In the genomic region with DNA sequence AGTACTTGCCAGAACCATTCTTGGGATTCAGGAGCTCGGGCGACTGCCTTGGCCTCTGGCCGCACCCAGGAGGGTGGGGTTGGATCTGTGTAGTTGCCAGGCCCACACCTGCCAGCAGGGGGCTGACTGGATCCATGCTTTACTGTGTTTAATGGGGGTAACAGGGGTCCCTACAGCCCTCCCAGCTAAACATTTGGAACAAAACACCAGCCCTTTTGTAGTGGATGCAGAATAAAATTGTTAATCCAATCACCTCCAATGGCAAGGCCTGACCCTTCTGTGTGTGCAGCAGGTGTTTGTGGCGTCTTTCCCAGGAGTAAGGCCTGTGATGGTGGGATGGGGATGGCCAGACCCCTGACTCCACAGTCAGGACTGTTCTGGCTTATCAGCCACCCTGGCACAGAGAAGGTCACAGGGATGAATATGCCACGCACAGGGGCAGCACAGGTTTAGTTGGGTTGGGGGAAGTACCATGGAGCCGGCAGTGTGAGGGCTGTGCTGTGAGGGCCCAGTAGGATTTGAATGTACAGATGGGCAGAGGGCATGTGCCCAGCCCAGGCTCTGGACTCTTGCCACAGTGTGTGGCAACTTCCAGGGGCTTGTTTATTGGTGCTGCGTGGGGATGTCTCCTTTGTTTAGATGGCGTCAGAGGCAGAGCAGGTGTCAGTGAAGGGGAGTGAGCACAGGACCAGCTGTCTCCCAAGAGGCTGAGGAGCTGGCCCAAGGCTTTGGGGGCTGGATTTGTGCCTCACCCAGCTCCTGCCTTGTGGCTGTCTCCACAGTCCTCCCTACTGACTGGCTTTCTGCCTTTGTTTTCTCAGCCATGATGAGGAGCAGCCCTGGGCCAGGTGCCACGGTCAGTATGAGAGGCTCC, we compare ENCODE assay signal across 8 cellular contexts. TPM values are rescaled to one million over a fixed set of nuclear protein-coding genes. Genes with fewer than 3 reads are reported as not detected.
DNase-seq lines count a peak whose midpoint lies in the region; ATAC-seq, FAIRE-seq and TF ChIP-seq lines count a peak whose summit lies in the region.

No MANE protein-coding gene starts in this region.

- H3K9me3 Mint-ChIP-seq in activated CD8-positive, alpha-beta T cell treated with anti-CD3 and anti-CD28 coated beads for 36 hours = no peaks in the 10 kb centered on the region

- H3K4me2 ChIP-seq in endothelial cell of umbilical vein (ENCODE audit: insufficient read depth, low read length) = no peak overlapping the region

- CTCF ChIA-PET in activated CD8-positive, alpha-beta T cell treated with anti-CD3 and anti-CD28 coated beads for 36 hours (lab: Charles Lee) = interaction anchor here (0.6 to 6.2 kb wide), 17 partner anchors 9 to 681 kb away, joined by 3 to 73 read pairs (median 4); no protein-coding TSS in a partner anchor
- CTCF ChIA-PET in endothelial cell of umbilical vein (lab: Charles Lee) = interaction anchor here (1.0 to 3.9 kb wide), 11 partner anchors 9 to 682 kb away, joined by 3 to 19 read pairs (median 5); a partner anchor contains a TSS

- no peaks in the 10 kb centered on the region for H3K27me3 Mint-ChIP-seq in activated CD8-positive, alpha-beta T cell treated with anti-CD3 and anti-CD28 coated beads for 36 hours

- no peak overlapping the region for H3K27ac ChIP-seq in endothelial cell of umbilical vein (ENCODE audit: insufficient read depth, low read depth, low read length)
- peak overlapping the region; percentile 37 for H3K27ac ChIP-seq in muscle layer of duodenum (ENCODE audit: low read length)
- H3K27ac ChIP-seq in upper lobe of right lung = peak overlapping the region; percentile 2

- ATAC-seq in activated CD8-positive, alpha-beta T cell treated with anti-CD3 and anti-CD28 coated beads for 36 hours = peak; percentile 61
- peak; percentile 56 for ATAC-seq in upper lobe of right lung

- DNase-seq in GM03348 (ENCODE audit: low spot score) (peak; percentile 69), NCI-H1105 (lab: John Stamatoyannopoulos, UW) (peak; percentile 72), endothelial cell of umbilical vein (ENCODE audit: low read depth, low spot score) (peak; percentile 19), upper lobe of right lung (peak; percentile 76), NCI-H146 (lab: John Stamatoyannopoulos, UW) (no peak), dedifferentiated amniotic fluid mesenchymal stem cell (ENCODE audit: extremely low spot score) (no peak)
- peak; percentile 71 for DNase-seq in activated CD8-positive, alpha-beta T cell treated with anti-CD3 and anti-CD28 coated beads for 36 hours

- peak; percentile 66 for FAIRE-seq in endothelial cell of umbilical vein (lab: Jason Lieb, UNC)

- H3K4me1 Mint-ChIP-seq in activated CD8-positive, alpha-beta T cell treated with anti-CD3 and anti-CD28 coated beads for 36 hours (ENCODE audit: low read depth) = peaks cover 40% of the 10 kb centered on the region

- intact Hi-C loops in activated CD8-positive, alpha-beta T cell treated with anti-CD3 and anti-CD28 coated beads for 36 hours (cut with micrococcal nuclease) = no loop called here
- intact Hi-C loops in endothelial cell of umbilical vein (cut with micrococcal nuclease) = no loop called here
- intact Hi-C loops in upper lobe of right lung (cut with DNase I) = no loop called here

- peak overlapping the region; percentile 69 for H3K27ac Mint-ChIP-seq in activated CD8-positive, alpha-beta T cell treated with anti-CD3 and anti-CD28 coated beads for 36 hours

- POLR2A ChIA-PET in activated CD8-positive, alpha-beta T cell treated with anti-CD3 and anti-CD28 coated beads for 36 hours (lab: Charles Lee) = interaction anchor here (1.2 to 41.0 kb wide), 4 partner anchors 8 to 52 kb away, joined by 3 to 905 read pairs (median 454); a partner anchor contains a TSS
- POLR2A ChIA-PET in endothelial cell of umbilical vein (lab: Charles Lee) = no interaction called here

- TF ChIP-seq POLR2A in endothelial cell of umbilical vein (IDR thresholded peaks at IDR 0.05; ENCODE audit: low read depth, low read length) = no peak

- H3K9me1 ChIP-seq in endothelial cell of umbilical vein (replicated peaks; ENCODE audit: control insufficient read depth, extremely low read depth, insufficient read depth, low read length) = no peaks in the 10 kb centered on the region

- H3K27me3 ChIP-seq in endothelial cell of umbilical vein (ENCODE audit: control insufficient read depth in 2 of 2, insufficient read depth in 2 of 2, low read length in 2 of 2) (no peaks in the 10 kb centered on the region), muscle layer of duodenum (ENCODE audit: low read depth, low read length) (no peaks in the 10 kb centered on the region), upper lobe of right lung (no peaks in the 10 kb centered on the region)

- peak; percentile 94 for TF ChIP-seq CTCF in activated CD8-positive, alpha-beta T cell treated with anti-CD3 and anti-CD28 coated beads for 36 hours (IDR thresholded peaks at IDR 0.05)
- peak; percentile 75 to 79 for TF ChIP-seq CTCF in endothelial cell of umbilical vein (IDR thresholded peaks at IDR 0.05; ENCODE audit: extremely low read depth in 1 of 2, insufficient read depth in 1 of 2, low read depth in 1 of 2, low read length in 2 of 2)
- TF ChIP-seq CTCF in upper lobe of right lung (IDR thresholded peaks at IDR 0.05) = peak; percentile 66

- no peak overlapping the region for H3K4me3 ChIP-seq in endothelial cell of umbilical vein (replicated peaks in 1 of 3; ENCODE audit: insufficient read depth in 1 of 3, low read depth in 1 of 3, low read length in 3 of 3)
- no peak overlapping the region for H3K4me3 ChIP-seq in muscle layer of duodenum (ENCODE audit: low read depth in 1 of 2, low read length in 2 of 2)
- no peak overlapping the region for H3K4me3 ChIP-seq in upper lobe of right lung

- no peak overlapping the region for H2AFZ ChIP-seq in endothelial cell of umbilical vein (ENCODE audit: low read depth, low read length)

- H3K4me3 Mint-ChIP-seq in activated CD8-positive, alpha-beta T cell treated with anti-CD3 and anti-CD28 coated beads for 36 hours = peak overlapping the region; percentile 3

- no TSS peak for BruUV-seq in endothelial cell of umbilical vein (replicated peaks; lab: Mats Ljungman, UMichigan)

- H3K36me3 ChIP-seq in endothelial cell of umbilical vein (ENCODE audit: control insufficient read depth in 2 of 2, extremely low read depth in 1 of 2, insufficient read depth in 2 of 2, low read length in 2 of 2) (peaks cover 7 to 53% of the 10 kb centered on the region in 2 experiments), muscle layer of duodenum (ENCODE audit: control insufficient read depth in 1 of 2, insufficient read depth in 2 of 2, low read length in 2 of 2) (peaks cover 59 to 83% of the 10 kb centered on the region in 2 donors), upper lobe of right lung (peaks cover 70% of the 10 kb centered on the region)

- H3K4me1 ChIP-seq in endothelial cell of umbilical vein (ENCODE audit: control insufficient read depth, extremely low read depth, insufficient read depth, low read length) = no peaks in the 10 kb centered on the region
- peaks cover 12 to 32% of the 10 kb centered on the region in 2 donors for H3K4me1 ChIP-seq in muscle layer of duodenum (ENCODE audit: control insufficient read depth in 1 of 2, insufficient read depth in 2 of 2, low read length in 2 of 2)
- peaks cover 14% of the 10 kb centered on the region for H3K4me1 ChIP-seq in upper lobe of right lung

- H3K9me3 ChIP-seq in endothelial cell of umbilical vein (replicated peaks; ENCODE audit: control insufficient read depth, insufficient read depth, low read length) (no peaks in the 10 kb centered on the region), muscle layer of duodenum (ENCODE audit: control insufficient read depth in 1 of 2, low read length in 2 of 2) (no peaks in the 10 kb centered on the region), upper lobe of right lung (no peaks in the 10 kb centered on the region)

- no peak overlapping the region for H3K9ac ChIP-seq in endothelial cell of umbilical vein (replicated peaks; ENCODE audit: extremely low read depth, insufficient read depth, low read length)

- no peaks in the 10 kb centered on the region for H4K20me1 ChIP-seq in endothelial cell of umbilical vein (replicated peaks; ENCODE audit: control insufficient read depth, extremely low read depth, insufficient read depth, low read length)

- peaks cover 48% of the 10 kb centered on the region for H3K36me3 Mint-ChIP-seq in activated CD8-positive, alpha-beta T cell treated with anti-CD3 and anti-CD28 coated beads for 36 hours (ENCODE audit: low read depth)

- dilution Hi-C loops in endothelial cell of umbilical vein (cut with MboI; ENCODE audit: extremely low pct_ligation_motif_present, low sequenced_read_pairs) = no loop called here

- H3K79me2 ChIP-seq in endothelial cell of umbilical vein (ENCODE audit: control insufficient read depth, insufficient read depth, low read length) = no peaks in the 10 kb centered on the region

RNA-seq across cellular contexts. Expression of a gene that starts 22.2 kb away (rescaled TPM):
- total RNA-seq in activated CD8-positive, alpha-beta T cell treated with anti-CD3 and anti-CD28 coated beads for 36 hours = 100 to 1,000 TPM; 101 to 107 TPM
- total RNA-seq in endothelial cell of umbilical vein (133 and 137 TPM in 2 replicates), upper lobe of right lung (242 TPM)
- 74.2 and 76.7 TPM in 2 replicates for polyA plus RNA-seq in endothelial cell of umbilical vein
- polyA plus RNA-seq in endothelial cell of umbilical vein (2011; cell fraction: cytosol; rRNA removed) = 65.0 and 75.7 TPM in 2 replicates
- polyA plus RNA-seq in endothelial cell of umbilical vein (2011; cell fraction: nucleus; rRNA removed) = 88.2 and 92.7 TPM in 2 replicates
- polyA plus RNA-seq in endothelial cell of umbilical vein (2012) = 51.1 and 53.0 TPM in 2 replicates
- 99.0 and 125 TPM in 2 replicates for polyA minus RNA-seq in endothelial cell of umbilical vein
- 32.8 TPM for polyA minus RNA-seq in endothelial cell of umbilical vein (2011; cell fraction: cytosol; rRNA and poly(A)+ RNA removed)
- polyA minus RNA-seq in endothelial cell of umbilical vein (2011; cell fraction: nucleus; rRNA and poly(A)+ RNA removed) = 50.8 and 52.2 TPM in 2 replicates

RNA-seq across cellular contexts. Expression of a gene that starts 27.8 kb away (rescaled TPM):
- total RNA-seq in activated CD8-positive, alpha-beta T cell treated with anti-CD3 and anti-CD28 coated beads for 36 hours = 10 to 100 TPM; 93.3 to 97.6 TPM
- total RNA-seq in endothelial cell of umbilical vein = 43.9 and 50.3 TPM in 2 replicates
- 27.1 and 29.8 TPM in 2 replicates for polyA plus RNA-seq in endothelial cell of umbilical vein
- polyA plus RNA-seq in endothelial cell of umbilical vein (2011; cell fraction: cytosol; rRNA removed) = 19.4 and 22.0 TPM in 2 replicates
- polyA plus RNA-seq in endothelial cell of umbilical vein (2011; cell fraction: nucleus; rRNA removed) = 112 and 116 TPM in 2 replicates
- 16.2 and 19.8 TPM in 2 replicates for polyA plus RNA-seq in endothelial cell of umbilical vein (2012)
- polyA minus RNA-seq in endothelial cell of umbilical vein = 67.6 and 83.0 TPM in 2 replicates
- 20.6 TPM for polyA minus RNA-seq in endothelial cell of umbilical vein (2011; cell fraction: cytosol; rRNA and poly(A)+ RNA removed)
- 79.7 and 80.7 TPM in 2 replicates for polyA minus RNA-seq in endothelial cell of umbilical vein (2011; cell fraction: nucleus; rRNA and poly(A)+ RNA removed)
- total RNA-seq in upper lobe of right lung = 72.5 TPM

RNA-seq across cellular contexts. Expression of a gene that starts 32.8 kb away (rescaled TPM):
- 10 to 100 TPM; 84.7 to 88.1 TPM for total RNA-seq in activated CD8-positive, alpha-beta T cell treated with anti-CD3 and anti-CD28 coated beads for 36 hours
- 64.9 and 73.1 TPM in 2 replicates for total RNA-seq in endothelial cell of umbilical vein
- polyA plus RNA-seq in endothelial cell of umbilical vein = 57.2 and 61.7 TPM in 2 replicates
- 60.4 and 64.8 TPM in 2 replicates for polyA plus RNA-seq in endothelial cell of umbilical vein (2011; cell fraction: cytosol; rRNA removed)
- 48.7 and 58.5 TPM in 2 replicates for polyA plus RNA-seq in endothelial cell of umbilical vein (2011; cell fraction: nucleus; rRNA removed)
- polyA plus RNA-seq in endothelial cell of umbilical vein (2012) = 49.1 and 54.9 TPM in 2 replicates
- 54.6 and 76.6 TPM in 2 replicates for polyA minus RNA-seq in endothelial cell of umbilical vein
- 37.7 TPM for polyA minus RNA-seq in endothelial cell of umbilical vein (2011; cell fraction: cytosol; rRNA and poly(A)+ RNA removed)
- polyA minus RNA-seq in endothelial cell of umbilical vein (2011; cell fraction: nucleus; rRNA and poly(A)+ RNA removed) = 22.1 and 25.3 TPM in 2 replicates
- 52.1 TPM for total RNA-seq in upper lobe of right lung

RNA-seq across cellular contexts. Expression of a gene that starts 51.8 kb away (rescaled TPM):
- total RNA-seq in activated CD8-positive, alpha-beta T cell treated with anti-CD3 and anti-CD28 coated beads for 36 hours = 100 to 1,000 TPM; 155 to 158 TPM
- total RNA-seq in endothelial cell of umbilical vein (98.6 and 98.8 TPM in 2 replicates), upper lobe of right lung (51.6 TPM)
- 51.8 and 62.3 TPM in 2 replicates for polyA plus RNA-seq in endothelial cell of umbilical vein
- polyA plus RNA-seq in endothelial cell of umbilical vein (2011; cell fraction: cytosol; rRNA removed) = 45.5 and 48.2 TPM in 2 replicates
- polyA plus RNA-seq in endothelial cell of umbilical vein (2011; cell fraction: nucleus; rRNA removed) = 16.7 and 24.4 TPM in 2 replicates
- polyA plus RNA-seq in endothelial cell of umbilical vein (2012) = 56.4 and 73.8 TPM in 2 replicates
- polyA minus RNA-seq in endothelial cell of umbilical vein = 41.3 and 48.4 TPM in 2 replicates
- 30.2 TPM for polyA minus RNA-seq in endothelial cell of umbilical vein (2011; cell fraction: cytosol; rRNA and poly(A)+ RNA removed)
- polyA minus RNA-seq in endothelial cell of umbilical vein (2011; cell fraction: nucleus; rRNA and poly(A)+ RNA removed) = 9.2 and 10.0 TPM in 2 replicates

Comparison
In these comparisons a context has a peak if more than half of its experiments do, and no peak if none do; other contexts are left out.
1. DNase-seq: peak in GM03348 (single experiment), NCI-H1105 (single experiment), activated CD8-positive, alpha-beta T cell treated with anti-CD3 and anti-CD28 coated beads for 36 hours (single experiment), endothelial cell of umbilical vein (single experiment) and upper lobe of right lung (single experiment); none in NCI-H146 (single experiment) and dedifferentiated amniotic fluid mesenchymal stem cell (single experiment).
2. Peak in every context shown above with its lines, with median percentiles within 50 percentile points of each other: CTCF ChIP-seq.